10 cellular contexts compared by ENCODE assay signal in genomic region chr6:36829919-36830544, GRCh38. TPM values are rescaled to one million over a fixed set of nuclear protein-coding genes. Genes with fewer than 3 reads are reported as not detected.
DNase-seq lines count a peak whose midpoint lies in the region; ATAC-seq and TF ChIP-seq lines count a peak whose summit lies in the region.
"Had no signal": no experiment of that assay in that cellular context is flagged by ENCODE, and none has a peak within 500 bp of the region (broad histone marks: within the 10 kb centered on the region; RNA-seq: fewer than 3 reads in every experiment).

No MANE protein-coding gene starts in this region.

- H3K9me3 ChIP-seq in T-helper 17 cell (ENCODE audit: control insufficient read depth, low read length, poor library complexity, severe bottlenecking) = no peaks in the 10 kb centered on the region
- no peaks in the 10 kb centered on the region for H3K9me3 ChIP-seq in gastrocnemius medialis

- H3K4me3 Mint-ChIP-seq in T-helper 17 cell = no peak overlapping the region
- no peak overlapping the region for H3K4me3 Mint-ChIP-seq in activated T-helper 17 cell treated with anti-CD3 and anti-CD28 coated beads, Interleukin-2, amount 50 U/mL, for 72 hours

- no peaks in the 10 kb centered on the region for H3K36me3 ChIP-seq in gastrocnemius medialis

- H3K36me3 Mint-ChIP-seq in T-helper 17 cell (ENCODE audit: low read depth) = no peaks in the 10 kb centered on the region
- no peaks in the 10 kb centered on the region for H3K36me3 Mint-ChIP-seq in activated T-helper 17 cell treated with anti-CD3 and anti-CD28 coated beads, Interleukin-2, amount 50 U/mL, for 72 hours (ENCODE audit: low read depth)

- H3K4me1 Mint-ChIP-seq in T-helper 17 cell = peaks cover 8% of the 10 kb centered on the region
- peaks cover 5% of the 10 kb centered on the region for H3K4me1 Mint-ChIP-seq in activated T-helper 17 cell treated with anti-CD3 and anti-CD28 coated beads, Interleukin-2, amount 50 U/mL, for 72 hours

- H3K4me3 ChIP-seq in gastrocnemius medialis = peak overlapping the region in 1 of 4 donors; percentile 0

- peaks cover 21% of the 10 kb centered on the region for H3K27me3 Mint-ChIP-seq in T-helper 17 cell
- peaks cover 4% of the 10 kb centered on the region for H3K27me3 Mint-ChIP-seq in activated T-helper 17 cell treated with anti-CD3 and anti-CD28 coated beads, Interleukin-2, amount 50 U/mL, for 72 hours

- H3K27ac Mint-ChIP-seq in T-helper 17 cell = peak overlapping the region; percentile 39
- no peak overlapping the region for H3K27ac Mint-ChIP-seq in activated T-helper 17 cell treated with anti-CD3 and anti-CD28 coated beads, Interleukin-2, amount 50 U/mL, for 72 hours

- no peak for TF ChIP-seq CTCF in gastrocnemius medialis (IDR thresholded peaks at IDR 0.05 in 4 of 5, conservative IDR thresholded peaks at IDR 0.05 in 1 of 5)

- H3K27ac ChIP-seq in gastrocnemius medialis = peak overlapping the region; percentile 20 to 49 (median 31)

- intact Hi-C loops in left ventricle myocardium superior (cut with micrococcal nuclease) = no loop called here
- intact Hi-C loops in gastrocnemius medialis (cut with DNase I; ENCODE audit: low total_unique reads) = no loop called here

- ATAC-seq in T-helper 17 cell = no peak
- ATAC-seq in left ventricle myocardium superior = peak; percentile 72
- ATAC-seq in gastrocnemius medialis = peak; percentile 83 to 85
- no peak for ATAC-seq in activated T-helper 17 cell treated with anti-CD3 and anti-CD28 coated beads, Interleukin-2, amount 50 U/mL, for 72 hours (replicated peaks)
- ATAC-seq in GM18873 (IDR thresholded peaks at IDR 0.05; ENCODE audit: low FRiP score, unreplicated experiment) = no peak

- TF ChIP-seq POLR2A in gastrocnemius medialis (IDR thresholded peaks at IDR 0.05) = no peak

- no peaks in the 10 kb centered on the region for H3K9me3 Mint-ChIP-seq in activated T-helper 17 cell treated with anti-CD3 and anti-CD28 coated beads, Interleukin-2, amount 50 U/mL, for 72 hours

- peak; percentile 30 for DNase-seq in GM03348 (ENCODE audit: low spot score)
- DNase-seq in T-helper 17 cell = no peak
- DNase-seq in left ventricle myocardium superior = peak; percentile 85
- DNase-seq in gastrocnemius medialis = peak; percentile 40 to 79
- DNase-seq in stimulated activated CD4-positive, alpha-beta T cell treated with anti-CD3 and anti-CD28 coated beads, Interleukin-2, amount 100 ng/mL, for 24 hours = no peak
- DNase-seq in stimulated activated CD4-positive, alpha-beta T cell treated with anti-CD3 and anti-CD28 coated beads, Interleukin-4, amount 100 ng/mL, for 24 hours = no peak
- DNase-seq: activated naive CD4-positive, alpha-beta T cell; NCI-H1417 had no signal

- H3K27me3 ChIP-seq in gastrocnemius medialis = no peaks in the 10 kb centered on the region

- in situ Hi-C loops in gastrocnemius medialis (cut with MboI; ENCODE audit: low sequenced_read_pairs in 4 of 4) = no loop called here

- peaks cover 17 to 29% of the 10 kb centered on the region in 2 donors for H3K4me1 ChIP-seq in gastrocnemius medialis

RNA-seq across cellular contexts. Expression of gene CPNE5, which starts 9.2 kb away (rescaled TPM):
- total RNA-seq in T-helper 17 cell = 10 to 100 TPM in 1 of 2 donors, 1 to 10 TPM in 1; 5.5 to 16.0 TPM
- total RNA-seq in left ventricle myocardium superior = 20.4 TPM
- under 1 TPM in 1 of 4 donors, not detected in 3; 0.11 TPM for total RNA-seq in gastrocnemius medialis
- total RNA-seq in activated T-helper 17 cell treated with anti-CD3 and anti-CD28 coated beads, Interleukin-2, amount 50 U/mL, for 72 hours = 1 to 10 TPM; 2.2 to 3.9 TPM

RNA-seq across cellular contexts. Expression of gene PPIL1, which starts 44.6 kb away (rescaled TPM):
- total RNA-seq in T-helper 17 cell = 1 to 10 TPM; 3.8 to 4.5 TPM
- total RNA-seq in left ventricle myocardium superior = 60.3 TPM
- total RNA-seq in gastrocnemius medialis = 10 to 100 TPM in 3 of 4 donors, 1 to 10 TPM in 1; 5.4 to 18.7 (median 16.8) TPM
- 10 to 100 TPM; 23.6 to 60.3 TPM for total RNA-seq in activated T-helper 17 cell treated with anti-CD3 and anti-CD28 coated beads, Interleukin-2, amount 50 U/mL, for 72 hours

RNA-seq across cellular contexts. Expression of gene C6orf89, which starts 55.7 kb away (rescaled TPM):
- total RNA-seq in T-helper 17 cell = 10 to 100 TPM; 30.9 to 36.4 TPM
- 76.6 TPM for total RNA-seq in left ventricle myocardium superior
- 10 to 100 TPM; 30.8 to 53.2 (median 38.8) TPM for total RNA-seq in gastrocnemius medialis
- 10 to 100 TPM; 39.3 to 47.0 TPM for total RNA-seq in activated T-helper 17 cell treated with anti-CD3 and anti-CD28 coated beads, Interleukin-2, amount 50 U/mL, for 72 hours

Comparison
In these comparisons a context has a peak if more than half of its experiments do, and no peak if none do; other contexts are left out.
1. DNase-seq: peak in GM03348 (single experiment), left ventricle myocardium superior (single experiment) and gastrocnemius medialis (2 of 2); none in T-helper 17 cell (0 of 3), stimulated activated CD4-positive, alpha-beta T cell treated with anti-CD3 and anti-CD28 coated beads, Interleukin-2, amount 100 ng/mL, for 24 hours (0 of 2) and stimulated activated CD4-positive, alpha-beta T cell treated with anti-CD3 and anti-CD28 coated beads, Interleukin-4, amount 100 ng/mL, for 24 hours (single experiment).
2. ATAC-seq: peak in left ventricle myocardium superior (single experiment) and gastrocnemius medialis (2 of 2); none in T-helper 17 cell (single experiment), activated T-helper 17 cell treated with anti-CD3 and anti-CD28 coated beads, Interleukin-2, amount 50 U/mL, for 72 hours (single experiment) and GM18873 (single experiment).